ENCODE assay signal across 1 cellular context in genomic region chr6:13528232-13528631, GRCh38.
TF ChIP-seq lines count a peak whose summit lies in the region.

No MANE protein-coding gene starts in this region.

TF ChIP-seq in HCT116, 20 proteins besides CTCF, POLR2A, EP300 and RAD21 (continued from another document):
- TF ChIP-seq ZBTB33 (IDR thresholded peaks at IDR 0.05; ENCODE audit: extremely low read depth, insufficient replicate concordance, low read length), result no peak
- TF ChIP-seq EZH2phosphoT487 (IDR thresholded peaks at IDR 0.05; ENCODE audit: borderline replicate concordance), result no peak
- TF ChIP-seq EZH2 (IDR thresholded peaks at IDR 0.05), result no peak
